Comparison of ENCODE assay signal across 9 cellular contexts in genomic region chr12:109736552-109737108, GRCh38. TPM values are rescaled to one million over a fixed set of nuclear protein-coding genes. Genes with fewer than 3 reads are reported as not detected.
A peak's percentile ranks its signal among the peaks of the same experiment; 100 is the strongest.
DNase-seq lines count a peak whose midpoint lies in the region; ATAC-seq, FAIRE-seq and TF ChIP-seq lines count a peak whose summit lies in the region.
"Had no signal": no experiment of that assay in that cellular context is flagged by ENCODE, and none has a peak within 500 bp of the region (broad histone marks: within the 10 kb centered on the region; RNA-seq: fewer than 3 reads in every experiment).

No MANE protein-coding gene starts in this region.

- intact Hi-C loops in K562 (cut with micrococcal nuclease): no loop called here
- intact Hi-C loops in right lobe of liver (cut with DNase I): no loop called here
- intact Hi-C loops in esophagus squamous epithelium (cut with DNase I): no loop called here

- H3K4me1 ChIP-seq in K562 (replicated peaks in 1 of 2; ENCODE audit: control insufficient read depth in 2 of 2, insufficient read depth in 2 of 2, low read length in 2 of 2): peaks cover 7 to 9% of the 10 kb centered on the region in 2 experiments; a peak in 3 of 5 replicates
- H3K4me1 ChIP-seq in right lobe of liver: peaks cover 0 to 38% (median 18%) of the 10 kb centered on the region in 4 donors
- H3K4me1 ChIP-seq in esophagus squamous epithelium: peaks cover 0 to 9% (median 0%) of the 10 kb centered on the region in 3 donors

- H3K9me3 ChIP-seq in K562 (replicated peaks; ENCODE audit: control insufficient read depth, insufficient read depth, low read depth, low read length) (no peaks in the 10 kb centered on the region), right lobe of liver (no peaks in the 10 kb centered on the region), esophagus squamous epithelium (no peaks in the 10 kb centered on the region)
- H3K9me3 ChIP-seq: upper lobe of left lung had no signal

- H3K4me3 ChIP-seq in K562 (no peak overlapping the region), right lobe of liver (no peak overlapping the region), esophagus squamous epithelium (no peak overlapping the region)
- H3K4me3 ChIP-seq: upper lobe of left lung had no signal

- no peaks in the 10 kb centered on the region for H3K9me1 ChIP-seq in K562 (ENCODE audit: control insufficient read depth, insufficient read depth, low read length)

- TF ChIP-seq POLR2A in K562 (conservative IDR thresholded peaks at IDR 0.05) (no peak), right lobe of liver (IDR thresholded peaks at IDR 0.05) (no peak), esophagus squamous epithelium (IDR thresholded peaks at IDR 0.05) (no peak)

- H3K4me2 ChIP-seq in K562 (ENCODE audit: insufficient read depth, low read length): no peak overlapping the region

- ATAC-seq in K562 (peak; percentile 92), right lobe of liver (peak in 2 of 4 donors; percentile 10 to 22), HG03565 (IDR thresholded peaks at IDR 0.05; ENCODE audit: unreplicated experiment) (no peak)

- in situ Hi-C loops in K562 (cut with MboI): no loop called here

- peak; percentile 72 for FAIRE-seq in K562 (lab: Jason Lieb, UNC)

- H3K36me3 ChIP-seq in K562 (ENCODE audit: control insufficient read depth, insufficient read depth, low read length) (no peaks in the 10 kb centered on the region), right lobe of liver (no peaks in the 10 kb centered on the region), esophagus squamous epithelium (no peaks in the 10 kb centered on the region)
- H3K36me3 ChIP-seq: upper lobe of left lung had no signal

- DNase-seq in A172 (ENCODE audit: low spot score) (peak; percentile 10), HUDEP-2 (lab: John Stamatoyannopoulos, UW; ENCODE audit: unreplicated experiment in 76 of 76) (peak in 50 of 76 experiments; percentile 4 to 62 (median 34)), K562 (ENCODE audit: extremely low read depth in 1 of 4, low spot score in 3 of 4) (peak; percentile 66 to 84 (median 76)), right lobe of liver (peak; percentile 16 to 52 (median 47)), esophagus squamous epithelium (lab: John Stamatoyannopoulos, UW) (no peak), epidermal melanocyte (ENCODE audit: insufficient read length, low spot score) (no peak), NCI-H1436 treated with DMSO at 0.1 percent for 48 hours (lab: John Stamatoyannopoulos, UW) (no peak)

- POLR2A ChIA-PET in K562 (lab: Yijun Ruan, JAX): no interaction called here

- H3K27ac ChIP-seq in K562 (ENCODE audit: extremely low read depth, low read depth, low read length) (no peak overlapping the region), right lobe of liver (no peak overlapping the region), esophagus squamous epithelium (no peak overlapping the region)
- H3K27ac ChIP-seq: upper lobe of left lung had no signal

- H3K27me3 ChIP-seq in K562 (ENCODE audit: control insufficient read depth in 2 of 2, insufficient read depth in 2 of 2, low read length in 2 of 2) (peaks cover 13 to 51% of the 10 kb centered on the region in 2 experiments; a peak in 4 of 5 replicates), right lobe of liver (no peaks in the 10 kb centered on the region), esophagus squamous epithelium (peaks cover 0 to 62% (median 0%) of the 10 kb centered on the region in 4 donors)

- TF ChIP-seq RAD21 in K562 (CRISPR knock-in tag; conservative IDR thresholded peaks at IDR 0.05 in 1 of 2, IDR thresholded peaks at IDR 0.05 in 1 of 2): no peak

- no peak overlapping the region for H2AFZ ChIP-seq in K562 (ENCODE audit: low read depth, low read length)

- H4K20me1 ChIP-seq in K562 (replicated peaks; ENCODE audit: control insufficient read depth, insufficient read depth, low read length): peaks cover 18% of the 10 kb centered on the region

- CTCF ChIA-PET in K562 (lab: Yijun Ruan, JAX; ENCODE audit: low intra/inter-chr PET ratio): no interaction called here

- no peak overlapping the region for H3K9ac ChIP-seq in K562 (ENCODE audit: insufficient read depth in 1 of 2, low read depth in 2 of 2, low read length in 2 of 2)

- no peak for TF ChIP-seq EP300 in K562 (IDR thresholded peaks at IDR 0.05; ENCODE audit: low read length)

- no TSS peak for BruUV-seq in K562 (replicated peaks; lab: Mats Ljungman, UMichigan)

- TF ChIP-seq CTCF in K562 (IDR thresholded peaks at IDR 0.05 in 2 of 3, conservative IDR thresholded peaks at IDR 0.05 in 1 of 3; ENCODE audit: insufficient read depth in 2 of 3, low read depth in 1 of 3, low read length in 3 of 3) (no peak), right lobe of liver (IDR thresholded peaks at IDR 0.05) (no peak), esophagus squamous epithelium (IDR thresholded peaks at IDR 0.05) (no peak)

- H3K79me2 ChIP-seq in K562 (ENCODE audit: control insufficient read depth, insufficient read depth, low read length): no peaks in the 10 kb centered on the region

- 5% methylated on average over 12 of the region's 12 CpGs for WGBS in K562 (ENCODE audit: insufficient coverage, low coverage, missing lambda C conversion rate)
- WGBS in right lobe of liver (ENCODE audit: insufficient coverage, low coverage, low lambda C conversion rate, missing lambda C conversion rate): 38% methylated on average over 6 of the region's 12 CpGs
- WGBS in esophagus squamous epithelium, 2 donors: 58 to 66% methylated on average over 2 to 5 of the region's 12 CpGs

TF ChIP-seq in K562, 482 proteins besides CTCF, POLR2A, EP300 and RAD21 (continues in another document):
- TF ChIP-seq, protein P1, sequence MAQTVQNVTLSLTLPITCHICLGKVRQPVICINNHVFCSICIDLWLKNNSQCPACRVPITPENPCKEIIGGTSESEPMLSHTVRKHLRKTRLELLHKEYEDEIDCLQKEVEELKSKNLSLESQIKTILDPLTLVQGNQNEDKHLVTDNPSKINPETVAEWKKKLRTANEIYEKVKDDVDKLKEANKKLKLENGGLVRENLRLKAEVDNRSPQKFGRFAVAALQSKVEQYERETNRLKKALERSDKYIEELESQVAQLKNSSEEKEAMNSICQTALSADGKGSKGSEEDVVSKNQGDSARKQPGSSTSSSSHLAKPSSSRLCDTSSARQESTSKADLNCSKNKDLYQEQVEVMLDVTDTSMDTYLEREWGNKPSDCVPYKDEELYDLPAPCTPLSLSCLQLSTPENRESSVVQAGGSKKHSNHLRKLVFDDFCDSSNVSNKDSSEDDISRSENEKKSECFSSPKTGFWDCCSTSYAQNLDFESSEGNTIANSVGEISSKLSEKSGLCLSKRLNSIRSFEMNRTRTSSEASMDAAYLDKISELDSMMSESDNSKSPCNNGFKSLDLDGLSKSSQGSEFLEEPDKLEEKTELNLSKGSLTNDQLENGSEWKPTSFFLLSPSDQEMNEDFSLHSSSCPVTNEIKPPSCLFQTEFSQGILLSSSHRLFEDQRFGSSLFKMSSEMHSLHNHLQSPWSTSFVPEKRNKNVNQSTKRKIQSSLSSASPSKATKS (CRISPR knock-in tag; IDR thresholded peaks at IDR 0.05): no peak
- TF ChIP-seq JUNB (CRISPR knock-in tag; conservative IDR thresholded peaks at IDR 0.05): no peak

RNA-seq across cellular contexts. Expression of gene FAM222A, which starts 23.0 kb away (rescaled TPM):
- total RNA-seq in A172 (2014; rRNA removed; shearing (Covaris generic)): 3.7 and 4.2 TPM in 2 replicates
- 0.21 TPM in 1 of 2 replicates, not detected in the other for total RNA-seq in K562 (2011; cell fraction: chromatin; rRNA removed; ENCODE audit: low replicate concordance)
- 0.33 and 0.39 TPM in 2 replicates for total RNA-seq in K562 (2011; cell fraction: nucleolus; rRNA removed)
- total RNA-seq in K562 (2011; cell fraction: nucleoplasm; rRNA removed): not detected in 2 replicates
- total RNA-seq in K562 (2014; rRNA removed) (0.14 and 0.49 TPM in 2 replicates), K562 (2014; rRNA removed; fragmentation: Illumina TruSeq; extraction: Trizol) (0.06 and 0.07 TPM in 2 replicates), K562 (2015; rRNA removed; fragmentation: Illumina TruSeq; extraction: Trizol) (0.26 and 0.36 TPM in 2 replicates), K562 (2021) (0.29 and 0.83 TPM in 2 replicates), right lobe of liver (1 to 10 TPM in 5 of 6 experiments, under 1 TPM in 1; 0.34 to 4.3 (median 1.2) TPM), esophagus squamous epithelium (1 to 10 TPM in 3 of 4 donors, under 1 TPM in 1; 0.57 to 9.3 (median 5.0) TPM)
- polyA plus RNA-seq in K562 (2011; rRNA removed) (0.04 and 0.05 TPM in 2 replicates), K562 (2014; fragmentation: Illumina TruSeq; extraction: Trizol) (0.10 and 0.18 TPM in 2 replicates), K562 (2014; fragmentation: Nextera tagmentation; extraction: Ambion mirVana) (under 1 TPM in 1 of 2 experiments, not detected in 1; 0.03 TPM), K562 (2014; rRNA removed) (0.11 and 0.36 TPM in 2 replicates)
- polyA plus RNA-seq in K562 (2011; cell fraction: cytosol; rRNA removed): 0.10 and 0.46 TPM in 2 replicates
- polyA plus RNA-seq in K562 (2011; cell fraction: nucleus; rRNA removed): 0.06 and 0.18 TPM in 2 replicates
- 0.35 and 0.40 TPM in 2 replicates for polyA plus RNA-seq in K562 (2012)
- polyA minus RNA-seq in K562 (2011; rRNA and poly(A)+ RNA removed): 0.06 TPM in 1 of 2 replicates, not detected in the other
- polyA minus RNA-seq in K562 (2011; cell fraction: cytosol; rRNA and poly(A)+ RNA removed): 0.29 TPM in 1 of 2 replicates, not detected in the other
- 0.40 and 0.56 TPM in 2 replicates for polyA minus RNA-seq in K562 (2011; cell fraction: nucleus; rRNA and poly(A)+ RNA removed)

Comparison
In these comparisons a context has a peak if more than half of its experiments do, and no peak if none do; other contexts are left out.
1. DNase-seq: peak in A172 (single experiment), HUDEP-2 (50 of 76), K562 (4 of 4) and right lobe of liver (3 of 3); none in esophagus squamous epithelium (single experiment), epidermal melanocyte (single experiment) and NCI-H1436 treated with DMSO at 0.1 percent for 48 hours (single experiment).